ENCODE assay signal across 8 cellular contexts in genomic region chr1:22105611-22106207, GRCh38. TPM values are rescaled to one million over a fixed set of nuclear protein-coding genes. Genes with fewer than 3 reads are reported as not detected.
DNase-seq lines count a peak whose midpoint lies in the region; ATAC-seq and TF ChIP-seq lines count a peak whose summit lies in the region.

No MANE protein-coding gene starts in this region.

- H3K9me3 Mint-ChIP-seq in activated naive CD8-positive, alpha-beta T cell treated with anti-CD3 and anti-CD28 coated beads for 36 hours = peaks cover 13% of the 10 kb centered on the region

- peak overlapping the region; percentile 87 for H3K27ac Mint-ChIP-seq in activated naive CD8-positive, alpha-beta T cell treated with anti-CD3 and anti-CD28 coated beads for 36 hours

- TF ChIP-seq CTCF in HEK293 (tag by site-specific recombination; IDR thresholded peaks at IDR 0.05) = 0 out of 2 replicates have a peak, but pooled peaks have one; percentile 52
- peak; percentile 54 to 86 (median 80) for TF ChIP-seq CTCF in spleen (IDR thresholded peaks at IDR 0.05 in 8 of 11, conservative IDR thresholded peaks at IDR 0.05 in 3 of 11)

- POLR2A ChIA-PET in HEK293 (lab: Yijun Ruan, JAX) = no interaction called here

- peak; percentile 10 for DNase-seq in DMS 273 treated with DMSO at 0.1 percent for 48 hours (lab: John Stamatoyannopoulos, UW)
- DNase-seq in NCI-H748 treated with DMSO at 0.1 percent for 48 hours (lab: John Stamatoyannopoulos, UW) = peak; percentile 31
- DNase-seq in activated naive CD8-positive, alpha-beta T cell treated with anti-CD3 and anti-CD28 coated beads for 36 hours = no peak
- peak; percentile 45 for DNase-seq in hepatic stellate cell (ENCODE audit: low spot score)
- DNase-seq in spleen = no peak

- H3K4me3 Mint-ChIP-seq in activated naive CD8-positive, alpha-beta T cell treated with anti-CD3 and anti-CD28 coated beads for 36 hours = no peak overlapping the region

- peaks cover 4% of the 10 kb centered on the region; the same call in 1 of the 2 replicates for H3K4me1 ChIP-seq in HEK293 (ENCODE audit: control insufficient read depth, insufficient read depth, low read length)
- H3K4me1 ChIP-seq in spleen = peaks cover 4 to 77% (median 48%) of the 10 kb centered on the region in 6 donors

- 66 to 75% (median 69%) methylated on average over 5 of the region's 5 CpGs for WGBS in spleen, 5 donors

- ATAC-seq in GM19455 (IDR thresholded peaks at IDR 0.05; ENCODE audit: unreplicated experiment) = no peak
- ATAC-seq in HG03565 (IDR thresholded peaks at IDR 0.05; ENCODE audit: unreplicated experiment) = no peak

- no peak overlapping the region for H3K27ac ChIP-seq in HEK293 (ENCODE audit: extremely low read depth, low read depth, low read length)
- peak overlapping the region in 3 of 8 donors; percentile 31 to 80 (median 64) for H3K27ac ChIP-seq in spleen

- peaks cover 52% of the 10 kb centered on the region for H3K36me3 Mint-ChIP-seq in activated naive CD8-positive, alpha-beta T cell treated with anti-CD3 and anti-CD28 coated beads for 36 hours

- peaks cover 55% of the 10 kb centered on the region for H3K4me1 Mint-ChIP-seq in activated naive CD8-positive, alpha-beta T cell treated with anti-CD3 and anti-CD28 coated beads for 36 hours

- H3K27me3 Mint-ChIP-seq in activated naive CD8-positive, alpha-beta T cell treated with anti-CD3 and anti-CD28 coated beads for 36 hours = no peaks in the 10 kb centered on the region

- H3K36me3 ChIP-seq in HEK293 (ENCODE audit: control insufficient read depth in 2 of 2, insufficient read depth in 1 of 2, low read length in 2 of 2) (peaks cover 0 to 55% of the 10 kb centered on the region in 2 experiments; a peak in 1 of 3 replicates), spleen (peaks cover 0 to 97% (median 18%) of the 10 kb centered on the region in 6 donors)

- TF ChIP-seq POLR2A in spleen (IDR thresholded peaks at IDR 0.05) = no peak

- no peak overlapping the region for H3K4me3 ChIP-seq in HEK293 (ENCODE audit: low read depth, low read length)
- no peak overlapping the region for H3K4me3 ChIP-seq in spleen

- H3K9me3 ChIP-seq in HEK293 (ENCODE audit: control insufficient read depth, insufficient read depth, low read depth, low read length) = no peaks in the 10 kb centered on the region
- H3K9me3 ChIP-seq in spleen = no peaks in the 10 kb centered on the region

- CTCF ChIA-PET in HEK293 (lab: Yijun Ruan, JAX) = interaction anchor here (0.6 to 4.9 kb wide), 16 partner anchors 12 to 536 kb away, joined by 3 to 27 read pairs (median 4); no protein-coding TSS in a partner anchor

- intact Hi-C loops in spleen (cut with DNase I; ENCODE audit: low total_unique reads) = no loop called here

- no peaks in the 10 kb centered on the region for H3K27me3 ChIP-seq in spleen (replicated peaks in 1 of 7)

TF ChIP-seq in HEK293, 187 proteins besides CTCF, POLR2A, EP300 and RAD21:
- TF ChIP-seq ZNF654 (tag by site-specific recombination; IDR thresholded peaks at IDR 0.05; ENCODE audit: low read depth) (peak; percentile 80), ZNF350 (tag by site-specific recombination; IDR thresholded peaks at IDR 0.05) (no peak)

RNA-seq across cellular contexts. Expression of gene WNT4, which starts 37.2 kb away (rescaled TPM):
- not detected for total RNA-seq in activated naive CD8-positive, alpha-beta T cell treated with anti-CD3 and anti-CD28 coated beads for 36 hours
- under 1 TPM in 6 of 7 donors, not detected in 1; 0.07 to 0.47 (median 0.20) TPM for total RNA-seq in spleen
- under 1 TPM; 0.08 to 0.16 (median 0.11) TPM for polyA plus RNA-seq in spleen

RNA-seq across cellular contexts. Expression of gene CDC42, which starts 53.2 kb away (rescaled TPM):
- total RNA-seq in activated naive CD8-positive, alpha-beta T cell treated with anti-CD3 and anti-CD28 coated beads for 36 hours = 100 to 1,000 TPM; 301 to 302 TPM
- total RNA-seq in spleen = 100 to 1,000 TPM; 209 to 254 (median 233) TPM
- polyA plus RNA-seq in spleen = 100 to 1,000 TPM; 108 to 165 (median 155) TPM

Comparison
In these comparisons a context has a peak if more than half of its experiments do, and no peak if none do; other contexts are left out.
1. DNase-seq: peak in DMS 273 treated with DMSO at 0.1 percent for 48 hours (single experiment), NCI-H748 treated with DMSO at 0.1 percent for 48 hours (single experiment) and hepatic stellate cell (single experiment); none in activated naive CD8-positive, alpha-beta T cell treated with anti-CD3 and anti-CD28 coated beads for 36 hours (single experiment) and spleen (single experiment).